ENCODE assay signal across 25 cellular contexts in genomic region chr2:149218500-149218899, GRCh38.
DNase-seq lines count a peak whose midpoint lies in the region; ATAC-seq, FAIRE-seq and TF ChIP-seq lines count a peak whose summit lies in the region.
"Had no signal": no experiment of that assay in that cellular context is flagged by ENCODE, and none has a peak within 500 bp of the region (broad histone marks: within the 10 kb centered on the region; RNA-seq: fewer than 3 reads in every experiment).

No MANE protein-coding gene starts in this region.

- H2AFZ ChIP-seq in HepG2 (ENCODE audit: low read length) = no peak overlapping the region
- H2AFZ ChIP-seq: PC-9 had no signal

- no peaks in the 10 kb centered on the region for H3K4me1 ChIP-seq in HepG2 (ENCODE audit: insufficient read depth, low read length)
- peaks cover 0 to 3% of the 10 kb centered on the region in 2 donors for H3K4me1 ChIP-seq in small intestine (ENCODE audit: control insufficient read depth in 2 of 2, insufficient read depth in 1 of 2, low read depth in 1 of 2, low read length in 1 of 2)

- H3K4me3 ChIP-seq in HepG2 (replicated peaks in 1 of 3; ENCODE audit: insufficient read depth in 1 of 3, low read depth in 2 of 3, low read length in 3 of 3) (no peak overlapping the region), small intestine (ENCODE audit: low read depth in 1 of 2, low read length in 2 of 2) (no peak overlapping the region), MG63 (no peak overlapping the region)
- H3K4me3 ChIP-seq: PC-9 had no signal

- no peak overlapping the region for H3K27ac ChIP-seq in HepG2 (ENCODE audit: extremely low read length, insufficient read depth, low read length)
- no peak overlapping the region for H3K27ac ChIP-seq in small intestine (ENCODE audit: low read depth in 1 of 2, low read length in 1 of 2)
- H3K27ac ChIP-seq: C4-2B, PC-9 had no signal

- TF ChIP-seq RAD21 in HepG2 (CRISPR knock-in tag; IDR thresholded peaks at IDR 0.05) = no peak

- POLR2A ChIA-PET in HepG2 (lab: Yijun Ruan, JAX) = no interaction called here

- no peak for FAIRE-seq in HepG2 (lab: Jason Lieb, UNC)
- no peak for FAIRE-seq in small intestine (lab: Jason Lieb, UNC)
- FAIRE-seq: GM18507 had no signal

- H3K4me1 Mint-ChIP-seq in activated naive CD4-positive, alpha-beta T cell treated with anti-CD3 and anti-CD28 coated beads, Interleukin-2, amount 10 ng/mL, durations not matched to agents 7 days and 5 days = no peaks in the 10 kb centered on the region
- H3K4me1 Mint-ChIP-seq: B cell had no signal

- H3K9me3 ChIP-seq in HepG2 (ENCODE audit: low read length) = no peaks in the 10 kb centered on the region
- H3K9me3 ChIP-seq in small intestine (ENCODE audit: control insufficient read depth, low read depth) = no peaks in the 10 kb centered on the region
- no peaks in the 10 kb centered on the region for H3K9me3 ChIP-seq in MG63
- H3K9me3 ChIP-seq: Caco-2 had no signal

- BruUV-seq in HepG2 (replicated peaks; lab: Mats Ljungman, UMichigan) = no TSS peak

- H3K9me3 Mint-ChIP-seq in activated naive CD4-positive, alpha-beta T cell treated with anti-CD3 and anti-CD28 coated beads, Interleukin-2, amount 10 ng/mL, durations not matched to agents 7 days and 5 days = no peaks in the 10 kb centered on the region
- H3K9me3 Mint-ChIP-seq: CD8-positive, alpha-beta T cell had no signal

- H3K36me3 Mint-ChIP-seq in activated naive CD4-positive, alpha-beta T cell treated with anti-CD3 and anti-CD28 coated beads, Interleukin-2, amount 10 ng/mL, durations not matched to agents 7 days and 5 days = no peaks in the 10 kb centered on the region
- H3K36me3 Mint-ChIP-seq: CD8-positive, alpha-beta T cell had no signal

- H3K27me3 Mint-ChIP-seq in activated naive CD4-positive, alpha-beta T cell treated with anti-CD3 and anti-CD28 coated beads, Interleukin-2, amount 10 ng/mL, durations not matched to agents 7 days and 5 days = peaks cover 5% of the 10 kb centered on the region
- H3K27me3 Mint-ChIP-seq: B cell had no signal

- DNase-seq in LoVo (ENCODE audit: low spot score) (peak; percentile 2), HepG2 (ENCODE audit: low spot score) (no peak), small intestine (peak; percentile 93), MG63 (no peak), activated gamma-delta T cell treated with Interleukin-2 at 50 U/mL for 16 hours (no peak), SW 1271 (lab: John Stamatoyannopoulos, UW) (no peak)
- no peak for DNase-seq in activated naive CD4-positive, alpha-beta T cell treated with anti-CD3 and anti-CD28 coated beads, Interleukin-2, amount 10 ng/mL, durations not matched to agents 7 days and 5 days
- DNase-seq: Caco-2; CD8-positive, alpha-beta T cell; EL; Kasumi-1; MM.1S; NCI-H1417; NCI-H1694; NCI-H2029 treated with DMSO at 0.1 percent for 48 hours; NCI-H446 treated with DMSO at 0.1 percent for 48 hours; NCI-H526; NCI-H82; PC-9 had no signal

- no peaks in the 10 kb centered on the region for H4K20me1 ChIP-seq in HepG2 (ENCODE audit: insufficient read depth, low read length)

- H3K27ac Mint-ChIP-seq in activated naive CD4-positive, alpha-beta T cell treated with anti-CD3 and anti-CD28 coated beads, Interleukin-2, amount 10 ng/mL, durations not matched to agents 7 days and 5 days = no peak overlapping the region
- H3K27ac Mint-ChIP-seq: B cell; CD8-positive, alpha-beta T cell had no signal

- CTCF ChIA-PET in HepG2 (lab: Yijun Ruan, JAX; ENCODE audit: low intra/inter-chr PET ratio, low total read pairs) = no interaction called here
- CTCF ChIA-PET in activated naive CD4-positive, alpha-beta T cell treated with anti-CD3 and anti-CD28 coated beads, Interleukin-2, amount 10 ng/mL, durations not matched to agents 7 days and 5 days (lab: Charles Lee) = no interaction called here

- no peak for TF ChIP-seq POLR2A in HepG2 (IDR thresholded peaks at IDR 0.05; ENCODE audit: insufficient read depth in 1 of 2, low read depth in 2 of 2, low read length in 2 of 2)

- intact Hi-C loops in HepG2 (cut with micrococcal nuclease; ENCODE audit: unreplicated experiment) = no loop called here

- H3K4me3 Mint-ChIP-seq in activated naive CD4-positive, alpha-beta T cell treated with anti-CD3 and anti-CD28 coated beads, Interleukin-2, amount 10 ng/mL, durations not matched to agents 7 days and 5 days = no peak overlapping the region
- H3K4me3 Mint-ChIP-seq: B cell; CD8-positive, alpha-beta T cell had no signal

- TF ChIP-seq EP300 in HepG2 (IDR thresholded peaks at IDR 0.05; ENCODE audit: low read depth in 2 of 2, low read length in 2 of 2) (no peak), HepG2 (CRISPR knock-in tag; IDR thresholded peaks at IDR 0.05; ENCODE audit: borderline replicate concordance) (no peak)

- peaks cover 0 to 4% of the 10 kb centered on the region in 2 experiments; a peak in 1 of 5 replicates for H3K27me3 ChIP-seq in HepG2 (ENCODE audit: control insufficient read depth in 1 of 2, insufficient read depth in 2 of 2, low read length in 2 of 2)
- H3K27me3 ChIP-seq in small intestine (ENCODE audit: control insufficient read depth in 2 of 2, insufficient read depth in 2 of 2, low read length in 2 of 2) = no peaks in the 10 kb centered on the region
- H3K27me3 ChIP-seq in MG63 = no peaks in the 10 kb centered on the region

- H3K36me3 ChIP-seq in HepG2 (replicated peaks in 1 of 2; ENCODE audit: control insufficient read depth in 1 of 2, insufficient read depth in 2 of 2, low read length in 2 of 2) = no peaks in the 10 kb centered on the region
- no peaks in the 10 kb centered on the region for H3K36me3 ChIP-seq in small intestine (ENCODE audit: control insufficient read depth in 2 of 2, insufficient read depth in 2 of 2, low read length in 2 of 2)
- H3K36me3 ChIP-seq in MG63 = no peaks in the 10 kb centered on the region

- in situ Hi-C loops in HepG2 (cut with HindIII; ENCODE audit: extremely low pct_ligation_motif_present, low pct_unique_long_range_greater_than_20kb) = no loop called here

- H3K4me2 ChIP-seq in HepG2 (ENCODE audit: low read depth, low read length) = no peak overlapping the region
- H3K4me2 ChIP-seq: PC-9 had no signal

- no peak overlapping the region for H3K9ac ChIP-seq in HepG2 (ENCODE audit: insufficient read depth, low read depth, low read length)

- no peak for TF ChIP-seq CTCF in HepG2 (CRISPR knock-in tag; IDR thresholded peaks at IDR 0.05)

- no peaks in the 10 kb centered on the region for H3K79me2 ChIP-seq in HepG2 (ENCODE audit: insufficient read depth, low read length)

- peak; percentile 55 for ATAC-seq in GM21717 (IDR thresholded peaks at IDR 0.05; ENCODE audit: unreplicated experiment)
- no peak for ATAC-seq in HepG2
- ATAC-seq: CD8-positive, alpha-beta T cell; HCT116; Right ventricle myocardium inferior had no signal

TF ChIP-seq in HepG2, 621 proteins besides CTCF, POLR2A, EP300 and RAD21:
- TF ChIP-seq ATF7 (IDR thresholded peaks at IDR 0.05) = peak; percentile 45; the same call in 1 of the 2 replicates
- TF ChIP-seq ATF7 (CRISPR knock-in tag; IDR thresholded peaks at IDR 0.05) = no peak
- no peak for TF ChIP-seq MBNL3 (CRISPR knock-in tag; conservative IDR thresholded peaks at IDR 0.05)

Comparison
In these comparisons a context has a peak if more than half of its experiments do, and no peak if none do; other contexts are left out.
1. DNase-seq: peak in LoVo (single experiment) and small intestine (single experiment); none in HepG2 (single experiment), MG63 (single experiment), activated gamma-delta T cell treated with Interleukin-2 at 50 U/mL for 16 hours (single experiment), activated naive CD4-positive, alpha-beta T cell treated with anti-CD3 and anti-CD28 coated beads, Interleukin-2, amount 10 ng/mL, durations not matched to agents 7 days and 5 days (single experiment) and SW 1271 (0 of 2).